Comparison of ENCODE assay signal across 8 cellular contexts in the genomic region with DNA sequence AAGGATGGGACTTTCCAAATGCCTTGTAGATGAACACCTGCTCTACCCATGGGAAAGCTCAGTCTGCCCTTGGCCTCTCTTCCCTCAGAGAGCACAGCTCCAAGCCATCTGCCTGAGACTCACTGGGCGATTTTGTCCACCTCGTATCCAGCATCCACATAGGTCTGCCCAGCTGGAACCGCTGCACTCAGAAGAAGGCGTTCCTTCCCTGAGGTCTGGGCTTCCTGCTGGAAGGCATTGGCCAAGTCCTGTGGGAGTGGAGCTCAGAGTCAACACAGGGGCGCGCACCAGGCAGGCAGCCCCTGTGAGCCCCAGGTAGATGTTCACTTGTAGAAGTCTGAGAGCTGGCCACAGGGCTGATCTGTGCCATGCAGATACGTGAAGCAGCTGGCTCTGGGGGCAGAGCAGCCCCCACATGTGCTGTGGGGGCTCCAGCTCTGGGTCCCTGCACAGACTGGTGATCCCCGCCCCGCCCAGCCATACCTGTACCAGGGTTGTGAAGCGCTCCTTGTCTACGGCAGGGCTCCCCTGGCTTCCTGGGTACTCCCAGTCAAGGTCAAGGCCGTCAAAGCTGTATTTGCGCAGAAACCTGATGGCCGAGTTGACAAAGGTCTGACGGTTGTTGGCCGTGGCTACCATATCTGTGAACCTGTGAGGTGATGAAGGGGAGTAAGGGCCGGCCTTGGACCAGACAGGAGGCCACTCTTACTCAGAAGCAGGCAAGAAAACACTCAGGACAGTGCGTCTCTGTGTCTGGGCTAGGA. TPM values are rescaled to one million over a fixed set of nuclear protein-coding genes. Genes with fewer than 3 reads are reported as not detected.
"Had no signal": no experiment of that assay in that cellular context is flagged by ENCODE, and none has a peak within 500 bp of the region (broad histone marks: within the 10 kb centered on the region; RNA-seq: fewer than 3 reads in every experiment).

No MANE protein-coding gene starts in this region.

- H3K9ac ChIP-seq: GM23248 had no signal

- H3K4me3 ChIP-seq: GM23248 had no signal

- FAIRE-seq: H54, HTR-8/SVneo had no signal

- H2AFZ ChIP-seq: GM23248 had no signal

- H3K27ac ChIP-seq: GM23248 had no signal

- DNase-seq: GM23248, GOT3, H9, HCEC 1CT had no signal

RNA-seq across cellular contexts. Expression of gene CHIT1, which starts 6.3 kb away (rescaled TPM):
- total RNA-seq: GM23248, H9, HT-29 had no signal
- polyA plus RNA-seq: GM23248 had no signal

RNA-seq across cellular contexts. Expression of gene CHI3L1, which starts 36.7 kb away (rescaled TPM):
- total RNA-seq: H9, HT-29 had no signal
- polyA plus RNA-seq: IgD-negative memory B cell had no signal

RNA-seq across cellular contexts. Expression of gene MYBPH, which starts 47.6 kb away (rescaled TPM):
- total RNA-seq: H9, HT-29 had no signal
- polyA plus RNA-seq: IgD-negative memory B cell had no signal
